Comparison of ENCODE assay signal across 31 cellular contexts in genomic region chr7:126843883-126844282, GRCh38.
"Had no signal": no experiment of that assay in that cellular context is flagged by ENCODE, and none has a peak within 500 bp of the region (broad histone marks: within the 10 kb centered on the region; RNA-seq: fewer than 3 reads in every experiment).

No MANE protein-coding gene starts in this region.

- H3K4me1 ChIP-seq: adrenal gland, body of pancreas, breast epithelium had no signal

- H3K36me3 ChIP-seq: adrenal gland, brain microvascular endothelial cell, breast epithelium had no signal

- H3K9me3 ChIP-seq: adrenal gland, body of pancreas, breast epithelium had no signal

- H3K27me3 ChIP-seq: adrenal gland, body of pancreas, brain microvascular endothelial cell, breast epithelium had no signal

- H3K4me3 ChIP-seq: adrenal gland, body of pancreas, breast epithelium had no signal

- ATAC-seq: activated CD8-positive, alpha-beta T cell treated with anti-CD3 and anti-CD28 coated beads for 36 hours; activated naive CD4-positive, alpha-beta T cell treated with anti-CD3 and anti-CD28 coated beads, Interleukin-2, amount 50 U/mL, for 72 hours; activated T-cell treated with anti-CD3 and anti-CD28 coated beads, Interleukin-2, amount 50 U/mL, for 4 hours; activated T-cell treated with anti-CD3 and anti-CD28 coated beads, Interleukin-2, amount 50 U/mL, for 72 hours; activated T-helper 17 cell treated with anti-CD3 and anti-CD28 coated beads, Interleukin-2, amount 50 U/mL, for 72 hours; body of pancreas had no signal

- DNase-seq: activated B cell treated with CpG ODN at 0.5 μM for 24 hours; activated CD4-positive, alpha-beta memory T cell treated with anti-CD3 and anti-CD28 coated beads for 36 hours; activated CD4-positive, alpha-beta T cell treated with anti-CD3 and anti-CD28 coated beads for 4 hours; activated CD4-positive, alpha-beta T cell treated with anti-CD3 and anti-CD28 coated beads, Interleukin-2, amount 10 ng/mL, durations not matched to agents 24 days and 14 days; activated CD4-positive, alpha-beta T cell treated with anti-CD3 and anti-CD28 coated beads, Interleukin-2, amount 50 U/mL, for 1 hour; activated CD4-positive, alpha-beta T cell treated with anti-CD3 and anti-CD28 coated beads, Interleukin-2, amount 50 U/mL, for 4 hours; activated CD4-positive, CD25-positive, alpha-beta regulatory T cell treated with anti-CD3 and anti-CD28 coated beads, Interleukin-2, amount 50 U/mL, for 72 hours; activated CD8-positive, alpha-beta memory T cell treated with anti-CD3 and anti-CD28 coated beads, Interleukin-2, amount 50 U/mL, for 4 hours; activated CD8-positive, alpha-beta T cell treated with anti-CD3 and anti-CD28 coated beads for 36 hours; activated effector memory CD4-positive, alpha-beta T cell treated with anti-CD3 and anti-CD28 coated beads, Interleukin-2, amount 50 U/mL, for 16 hours; activated gamma-delta T cell treated with Interleukin-2 at 50 U/mL for 16 hours; activated naive CD4-positive, alpha-beta T cell; activated naive CD4-positive, alpha-beta T cell treated with anti-CD3 and anti-CD28 coated beads for 36 hours; activated naive CD4-positive, alpha-beta T cell treated with anti-CD3 and anti-CD28 coated beads, Interleukin-2, amount 50 U/mL, for 16 hours; activated naive CD8-positive, alpha-beta T cell treated with anti-CD3 and anti-CD28 coated beads for 36 hours; activated T-cell treated with anti-CD3 and anti-CD28 coated beads for 4 hours; activated T-cell treated with anti-CD3 and anti-CD28 coated beads, Interleukin-2, amount 50 U/mL, for 1 hour; activated T-cell treated with anti-CD3 and anti-CD28 coated beads, Interleukin-2, amount 50 U/mL, for 4 hours; activated T-cell treated with anti-CD3 and anti-CD28 coated beads, Interleukin-2, amount 50 U/mL, for 72 hours; adrenal gland; amniotic stem cell; aorta; body of pancreas; brain microvascular endothelial cell; central memory CD4-positive, alpha-beta T cell; T-helper 1 cell; T-helper 2 cell; T-helper 9 cell had no signal

- H3K27ac ChIP-seq: adrenal gland, body of pancreas, brain microvascular endothelial cell, breast epithelium had no signal
